ENCODE assay signal across 21 cellular contexts in genomic region chr3:49859576-49860305, GRCh38. TPM values are rescaled to one million over a fixed set of nuclear protein-coding genes. Genes with fewer than 3 reads are reported as not detected.
A peak's percentile ranks its signal among the peaks of the same experiment; 100 is the strongest.
DNase-seq lines count a peak whose midpoint lies in the region; ATAC-seq and TF ChIP-seq lines count a peak whose summit lies in the region.
"Had no signal": no experiment of that assay in that cellular context is flagged by ENCODE, and none has a peak within 500 bp of the region (broad histone marks: within the 10 kb centered on the region; RNA-seq: fewer than 3 reads in every experiment).

No MANE protein-coding gene starts in this region.

- no peak overlapping the region for H2AFZ ChIP-seq in osteoblast (ENCODE audit: low read length)
- H2AFZ ChIP-seq: GM23338 had no signal

- CTCF ChIA-PET in activated CD8-positive, alpha-beta T cell treated with anti-CD3 and anti-CD28 coated beads, Interleukin-2, amount 10 ng/mL, durations not matched to agents 7 days and 5 days (lab: Charles Lee): no interaction called here

- H3K27me3 ChIP-seq in RWPE2 (ENCODE audit: insufficient read depth, poor library complexity, severe bottlenecking) (peaks cover 3% of the 10 kb centered on the region), osteoblast (ENCODE audit: insufficient read depth, low read length) (peaks cover 14% of the 10 kb centered on the region)
- H3K27me3 ChIP-seq: BLaER1 had no signal

- no peak for ATAC-seq in natural killer cell treated with Interleukin-12 subunit alpha and Interleukin-12 subunit beta and Interleukin-15 and Interleukin-18, amount 100 ng/mL, for 72 hours
- ATAC-seq in natural killer cell (no peak), RWPE2 (ENCODE audit: low read depth) (no peak), HG03469 (IDR thresholded peaks at IDR 0.05; ENCODE audit: unreplicated experiment) (no peak)
- no peak for ATAC-seq in activated CD8-positive, alpha-beta T cell treated with anti-CD3 and anti-CD28 coated beads, Interleukin-2, amount 10 ng/mL, durations not matched to agents 7 days and 5 days
- ATAC-seq: CD8-positive, alpha-beta T cell; GM23338 had no signal

- no peaks in the 10 kb centered on the region for H3K36me3 ChIP-seq in RWPE2 (ENCODE audit: low read depth)
- H3K36me3 ChIP-seq in osteoblast (ENCODE audit: insufficient read depth, low read length): no peaks in the 10 kb centered on the region
- H3K36me3 ChIP-seq: BLaER1, HAP-1 had no signal

- peaks cover 6 to 13% of the 10 kb centered on the region in 2 donors for H3K4me1 Mint-ChIP-seq in natural killer cell treated with Interleukin-12 subunit alpha and Interleukin-12 subunit beta and Interleukin-15 and Interleukin-18, amount 100 ng/mL, for 72 hours (ENCODE audit: low read depth in 2 of 2)
- peaks cover 7 to 11% of the 10 kb centered on the region in 2 donors for H3K4me1 Mint-ChIP-seq in natural killer cell
- peaks cover 15% of the 10 kb centered on the region for H3K4me1 Mint-ChIP-seq in activated CD8-positive, alpha-beta T cell treated with anti-CD3 and anti-CD28 coated beads, Interleukin-2, amount 10 ng/mL, durations not matched to agents 7 days and 5 days (ENCODE audit: low read depth)

- no peaks in the 10 kb centered on the region for H3K9me3 Mint-ChIP-seq in natural killer cell treated with Interleukin-12 subunit alpha and Interleukin-12 subunit beta and Interleukin-15 and Interleukin-18, amount 100 ng/mL, for 72 hours
- H3K9me3 Mint-ChIP-seq in natural killer cell: no peaks in the 10 kb centered on the region
- no peaks in the 10 kb centered on the region for H3K9me3 Mint-ChIP-seq in activated CD8-positive, alpha-beta T cell treated with anti-CD3 and anti-CD28 coated beads, Interleukin-2, amount 10 ng/mL, durations not matched to agents 7 days and 5 days (ENCODE audit: insufficient read depth)
- H3K9me3 Mint-ChIP-seq: CD4-positive, CD25-positive, alpha-beta regulatory T cell; CD8-positive, alpha-beta T cell; GM23338 had no signal

- intact Hi-C loops in natural killer cell (cut with micrococcal nuclease): loop anchor here (5.0 kb wide), 1 partner anchor 83 kb away; the partner anchor contains the start of gene RBM6

- no peak overlapping the region for H3K4me3 ChIP-seq in RWPE2 (ENCODE audit: severe bottlenecking)
- no peak overlapping the region for H3K4me3 ChIP-seq in osteoblast (ENCODE audit: insufficient read depth, low read length)
- H3K4me3 ChIP-seq: BLaER1, GM23338, HAP-1 had no signal

- H4K20me1 ChIP-seq in osteoblast (ENCODE audit: insufficient read depth, low read length): no peaks in the 10 kb centered on the region
- H4K20me1 ChIP-seq: BLaER1 had no signal

- DNase-seq in natural killer cell treated with Interleukin-12 subunit alpha and Interleukin-12 subunit beta and Interleukin-15 and Interleukin-18, amount 100 ng/mL, for 72 hours (ENCODE audit: low spot score): peak; percentile 37
- DNase-seq in natural killer cell (no peak), RWPE2 (ENCODE audit: low spot score) (peak; percentile 54), osteoblast (ENCODE audit: insufficient read length, low spot score, missing footprints) (peak; percentile 74), SHP77 treated with DMSO at 0.1 percent for 48 hours (lab: John Stamatoyannopoulos, UW) (no peak)
- DNase-seq in activated CD8-positive, alpha-beta T cell treated with anti-CD3 and anti-CD28 coated beads, Interleukin-2, amount 10 ng/mL, durations not matched to agents 7 days and 5 days: no peak
- DNase-seq: Caco-2; CD4-positive, CD25-positive, alpha-beta regulatory T cell; CD8-positive, alpha-beta T cell; DMS153; GF-D8 had no signal

- POLR2A ChIA-PET in activated CD8-positive, alpha-beta T cell treated with anti-CD3 and anti-CD28 coated beads, Interleukin-2, amount 10 ng/mL, durations not matched to agents 7 days and 5 days (lab: Charles Lee): interaction anchor here (0.7 kb wide), 1 partner anchor 86 kb away, joined by 3 read pairs; no protein-coding TSS in a partner anchor

- H3K4me3 Mint-ChIP-seq in natural killer cell treated with Interleukin-12 subunit alpha and Interleukin-12 subunit beta and Interleukin-15 and Interleukin-18, amount 100 ng/mL, for 72 hours: no peak overlapping the region
- no peak overlapping the region for H3K4me3 Mint-ChIP-seq in natural killer cell
- no peak overlapping the region for H3K4me3 Mint-ChIP-seq in activated CD8-positive, alpha-beta T cell treated with anti-CD3 and anti-CD28 coated beads, Interleukin-2, amount 10 ng/mL, durations not matched to agents 7 days and 5 days
- H3K4me3 Mint-ChIP-seq: B cell; CD4-positive, CD25-positive, alpha-beta regulatory T cell; CD8-positive, alpha-beta T cell; GM23338 had no signal

- peaks cover 12% of the 10 kb centered on the region for H3K79me2 ChIP-seq in osteoblast (ENCODE audit: insufficient read depth, low read length)

- H3K27ac ChIP-seq in RWPE2 (ENCODE audit: poor library complexity, severe bottlenecking) (no peak overlapping the region), osteoblast (ENCODE audit: low read depth, low read length) (no peak overlapping the region)
- H3K27ac ChIP-seq: 22Rv1, BLaER1, C4-2B had no signal

- TF ChIP-seq CTCF in natural killer cell (IDR thresholded peaks at IDR 0.05) (no peak), RWPE2 (IDR thresholded peaks at IDR 0.05; ENCODE audit: poor library complexity, severe bottlenecking) (no peak), osteoblast (IDR thresholded peaks at IDR 0.05; ENCODE audit: extremely low read depth, low read depth, low read length) (no peak)

- no peak overlapping the region for H3K4me2 ChIP-seq in osteoblast (ENCODE audit: insufficient read depth, low read length)
- H3K4me2 ChIP-seq: BLaER1, GM23338 had no signal

- no peaks in the 10 kb centered on the region for H3K36me3 Mint-ChIP-seq in natural killer cell treated with Interleukin-12 subunit alpha and Interleukin-12 subunit beta and Interleukin-15 and Interleukin-18, amount 100 ng/mL, for 72 hours
- no peaks in the 10 kb centered on the region for H3K36me3 Mint-ChIP-seq in natural killer cell
- peaks cover 3% of the 10 kb centered on the region for H3K36me3 Mint-ChIP-seq in activated CD8-positive, alpha-beta T cell treated with anti-CD3 and anti-CD28 coated beads, Interleukin-2, amount 10 ng/mL, durations not matched to agents 7 days and 5 days (ENCODE audit: low read depth)
- H3K36me3 Mint-ChIP-seq: CD8-positive, alpha-beta T cell had no signal

- H3K4me1 ChIP-seq in RWPE2 (ENCODE audit: insufficient read depth, poor library complexity, severe bottlenecking) (peaks cover 3% of the 10 kb centered on the region), osteoblast (ENCODE audit: insufficient read depth, low read length) (peaks cover 11% of the 10 kb centered on the region)

- peaks cover 7 to 8% of the 10 kb centered on the region in 2 donors for H3K27me3 Mint-ChIP-seq in natural killer cell treated with Interleukin-12 subunit alpha and Interleukin-12 subunit beta and Interleukin-15 and Interleukin-18, amount 100 ng/mL, for 72 hours
- peaks cover 7 to 21% of the 10 kb centered on the region in 2 donors for H3K27me3 Mint-ChIP-seq in natural killer cell (ENCODE audit: low read depth in 2 of 2)
- peaks cover 6% of the 10 kb centered on the region for H3K27me3 Mint-ChIP-seq in activated CD8-positive, alpha-beta T cell treated with anti-CD3 and anti-CD28 coated beads, Interleukin-2, amount 10 ng/mL, durations not matched to agents 7 days and 5 days (ENCODE audit: low read depth)

- no peak overlapping the region for H3K27ac Mint-ChIP-seq in natural killer cell treated with Interleukin-12 subunit alpha and Interleukin-12 subunit beta and Interleukin-15 and Interleukin-18, amount 100 ng/mL, for 72 hours
- H3K27ac Mint-ChIP-seq in natural killer cell: no peak overlapping the region
- no peak overlapping the region for H3K27ac Mint-ChIP-seq in activated CD8-positive, alpha-beta T cell treated with anti-CD3 and anti-CD28 coated beads, Interleukin-2, amount 10 ng/mL, durations not matched to agents 7 days and 5 days
- H3K27ac Mint-ChIP-seq: B cell; CD8-positive, alpha-beta T cell; GM23338 had no signal

- no peaks in the 10 kb centered on the region for H3K9me3 ChIP-seq in RWPE2 (ENCODE audit: severe bottlenecking)
- no peaks in the 10 kb centered on the region for H3K9me3 ChIP-seq in osteoblast (ENCODE audit: low read depth, low read length)
- H3K9me3 ChIP-seq: BLaER1, Caco-2, HAP-1 had no signal

RNA-seq across cellular contexts. Expression of gene TRAIP, which starts 3.4 kb away (rescaled TPM):
- 10 to 100 TPM; 14.0 to 44.0 TPM for total RNA-seq in natural killer cell treated with Interleukin-12 subunit alpha and Interleukin-12 subunit beta and Interleukin-15 and Interleukin-18, amount 100 ng/mL, for 72 hours
- 1 to 10 TPM; 3.3 to 6.2 (median 4.0) TPM for total RNA-seq in natural killer cell
- total RNA-seq in osteoblast: 1.4 and 2.4 TPM in 2 replicates
- 10 to 100 TPM; 32.0 to 32.9 TPM for total RNA-seq in activated CD8-positive, alpha-beta T cell treated with anti-CD3 and anti-CD28 coated beads, Interleukin-2, amount 10 ng/mL, durations not matched to agents 7 days and 5 days

RNA-seq across cellular contexts. Expression of gene CAMKV, which starts 10.0 kb away (rescaled TPM):
- not detected for total RNA-seq in natural killer cell treated with Interleukin-12 subunit alpha and Interleukin-12 subunit beta and Interleukin-15 and Interleukin-18, amount 100 ng/mL, for 72 hours
- not detected for total RNA-seq in natural killer cell
- not detected in 2 replicates for total RNA-seq in osteoblast
- total RNA-seq in activated CD8-positive, alpha-beta T cell treated with anti-CD3 and anti-CD28 coated beads, Interleukin-2, amount 10 ng/mL, durations not matched to agents 7 days and 5 days: not detected
- total RNA-seq: B cell; CD4-positive, CD25-positive, alpha-beta regulatory T cell; CD8-positive, alpha-beta T cell; H4 had no signal

RNA-seq across cellular contexts. Expression of gene MST1R, which starts 43.9 kb away (rescaled TPM):
- 1 to 10 TPM in 1 of 2 donors, under 1 TPM in 1; 0.50 to 2.6 TPM for total RNA-seq in natural killer cell treated with Interleukin-12 subunit alpha and Interleukin-12 subunit beta and Interleukin-15 and Interleukin-18, amount 100 ng/mL, for 72 hours
- total RNA-seq in natural killer cell (1 to 10 TPM; 1.6 to 3.4 (median 2.2) TPM), osteoblast (0.72 and 1.8 TPM in 2 replicates)
- 1 to 10 TPM; 3.2 to 3.9 TPM for total RNA-seq in activated CD8-positive, alpha-beta T cell treated with anti-CD3 and anti-CD28 coated beads, Interleukin-2, amount 10 ng/mL, durations not matched to agents 7 days and 5 days
- total RNA-seq: Daoy, G401 had no signal

RNA-seq across cellular contexts. Expression of gene UBA7, which starts 46.0 kb away (rescaled TPM):
- total RNA-seq in natural killer cell treated with Interleukin-12 subunit alpha and Interleukin-12 subunit beta and Interleukin-15 and Interleukin-18, amount 100 ng/mL, for 72 hours: 100 to 1,000 TPM in 1 of 2 donors, 10 to 100 TPM in 1; 89.5 to 105 TPM
- total RNA-seq in natural killer cell (100 to 1,000 TPM; 283 to 358 (median 336) TPM), osteoblast (76.7 and 81.3 TPM in 2 replicates)
- 100 to 1,000 TPM; 187 to 208 TPM for total RNA-seq in activated CD8-positive, alpha-beta T cell treated with anti-CD3 and anti-CD28 coated beads, Interleukin-2, amount 10 ng/mL, durations not matched to agents 7 days and 5 days

RNA-seq across cellular contexts. Expression of gene INKA1, which starts 56.7 kb away (rescaled TPM):
- total RNA-seq in natural killer cell treated with Interleukin-12 subunit alpha and Interleukin-12 subunit beta and Interleukin-15 and Interleukin-18, amount 100 ng/mL, for 72 hours: under 1 TPM in 1 of 2 donors, not detected in 1; 0.64 TPM
- total RNA-seq in natural killer cell (under 1 TPM in 2 of 3 donors, not detected in 1; 0.52 to 0.83 TPM), osteoblast (5.8 and 6.5 TPM in 2 replicates)
- total RNA-seq in activated CD8-positive, alpha-beta T cell treated with anti-CD3 and anti-CD28 coated beads, Interleukin-2, amount 10 ng/mL, durations not matched to agents 7 days and 5 days: 1 to 10 TPM; 1.3 to 2.2 TPM
- total RNA-seq: Caco-2, Daoy had no signal

Comparison
In these comparisons a context has a peak if more than half of its experiments do, and no peak if none do; other contexts are left out.
1. DNase-seq: peak in natural killer cell treated with Interleukin-12 subunit alpha and Interleukin-12 subunit beta and Interleukin-15 and Interleukin-18, amount 100 ng/mL, for 72 hours (single experiment), RWPE2 (single experiment) and osteoblast (single experiment); none in natural killer cell (single experiment), activated CD8-positive, alpha-beta T cell treated with anti-CD3 and anti-CD28 coated beads, Interleukin-2, amount 10 ng/mL, durations not matched to agents 7 days and 5 days (single experiment) and SHP77 treated with DMSO at 0.1 percent for 48 hours (single experiment).